15 cellular contexts compared by ENCODE assay signal in genomic region chr1:24905979-24906720, GRCh38. TPM values are rescaled to one million over a fixed set of nuclear protein-coding genes. Genes with fewer than 3 reads are reported as not detected.
DNase-seq lines count a peak whose midpoint lies in the region; FAIRE-seq and TF ChIP-seq lines count a peak whose summit lies in the region.
"Had no signal": no experiment of that assay in that cellular context is flagged by ENCODE, and none has a peak within 500 bp of the region (broad histone marks: within the 10 kb centered on the region; RNA-seq: fewer than 3 reads in every experiment).

No MANE protein-coding gene starts in this region.

- H2BK15ac ChIP-seq in neuronal stem cell (ENCODE audit: low read length): peak overlapping the region; percentile 95

- H3K36me3 ChIP-seq in neuronal stem cell (replicated peaks in 1 of 2; ENCODE audit: control insufficient read depth in 2 of 2, insufficient read depth in 2 of 2, low read length in 2 of 2): no peaks in the 10 kb centered on the region
- H3K36me3 ChIP-seq in small intestine (ENCODE audit: control insufficient read depth in 2 of 2, insufficient read depth in 2 of 2, low read length in 2 of 2): no peaks in the 10 kb centered on the region
- H3K36me3 ChIP-seq: pancreas had no signal

- H2BK12ac ChIP-seq in neuronal stem cell (ENCODE audit: low read length): no peak overlapping the region

- H3K4me2 ChIP-seq in neuronal stem cell (ENCODE audit: insufficient read depth, low read length, poor library complexity, severe bottlenecking): no peak overlapping the region
- H3K4me2 ChIP-seq: smooth muscle cell had no signal

- no peak overlapping the region for H3K14ac ChIP-seq in neuronal stem cell (ENCODE audit: low read length)

- FAIRE-seq in small intestine (lab: Jason Lieb, UNC): no peak
- FAIRE-seq: keratinocyte, pancreas had no signal

- peak overlapping the region; percentile 89 for H3K23ac ChIP-seq in neuronal stem cell (ENCODE audit: low read depth, low read length, poor library complexity)

- H3K4me1 ChIP-seq in neuronal stem cell (ENCODE audit: control insufficient read depth in 2 of 2, insufficient read depth in 1 of 2, low read depth in 1 of 2, low read length in 2 of 2) (peaks cover 0 to 3% of the 10 kb centered on the region in 2 donors), small intestine (ENCODE audit: control insufficient read depth in 2 of 2, insufficient read depth in 1 of 2, low read depth in 1 of 2, low read length in 1 of 2) (no peaks in the 10 kb centered on the region)
- H3K4me1 ChIP-seq: body of pancreas, pancreas had no signal

- no peak for TF ChIP-seq CTCF in GM12865 (IDR thresholded peaks at IDR 0.05; ENCODE audit: insufficient read depth, low read depth, low read length, missing control alignments)

- peaks cover 3% of the 10 kb centered on the region for H3K79me1 ChIP-seq in neuronal stem cell (ENCODE audit: low read depth, low read length)

- H2BK5ac ChIP-seq in neuronal stem cell (ENCODE audit: low read length): peak overlapping the region; percentile 91

- no peak overlapping the region for H4K8ac ChIP-seq in neuronal stem cell (ENCODE audit: low read depth, low read length)

- peak overlapping the region; percentile 83 for H3K18ac ChIP-seq in neuronal stem cell (ENCODE audit: low read length)

- H3K27ac ChIP-seq in neuronal stem cell (replicated peaks; ENCODE audit: low read length) (no peak overlapping the region), small intestine (ENCODE audit: low read depth in 1 of 2, low read length in 1 of 2) (no peak overlapping the region)
- H3K27ac ChIP-seq: body of pancreas, heart left ventricle, pancreas had no signal

- DNase-seq in AG20443 (ENCODE audit: low spot score) (peak; percentile 1), GM12865 (ENCODE audit: low read depth) (peak; percentile 6), neuronal stem cell (ENCODE audit: low spot score) (no peak), inferior parietal cortex (ENCODE audit: extremely low spot score) (no peak), NCI-H524 treated with DMSO at 0.1 percent for 48 hours (lab: John Stamatoyannopoulos, UW) (no peak), small intestine (no peak)
- peak; percentile 7 for DNase-seq in activated naive CD4-positive, alpha-beta T cell treated with anti-CD3 and anti-CD28 coated beads, Interleukin-2, amount 50 U/mL, for 16 hours
- DNase-seq: body of pancreas, KG1, NCI-H1092 treated with DMSO at 0.1 percent for 48 hours, NCI-H2171 had no signal

- peak overlapping the region; percentile 84 for H2BK120ac ChIP-seq in neuronal stem cell (ENCODE audit: low read depth, low read length)

- WGBS in neuronal stem cell (ENCODE audit: extremely low coverage in 2 of 2, insufficient read length in 2 of 2, insufficient replicate concordance in 1 of 2), 2 donors: no CpG with 5 or more reads among the region's 17 CpGs
- WGBS in small intestine, 3 donors: 85 to 90% (median 87%) methylated on average over 17 of the region's 17 CpGs

- H3K4ac ChIP-seq in neuronal stem cell (ENCODE audit: low read length): no peak overlapping the region

- H3K4me3 ChIP-seq in GM12865 (ENCODE audit: low read depth, low read length) (no peak overlapping the region), neuronal stem cell (ENCODE audit: low read length in 2 of 2) (no peak overlapping the region), small intestine (ENCODE audit: low read depth in 1 of 2, low read length in 2 of 2) (no peak overlapping the region)
- H3K4me3 ChIP-seq: body of pancreas, heart left ventricle, pancreas, smooth muscle cell had no signal

- H3K27me3 ChIP-seq in neuronal stem cell (ENCODE audit: control insufficient read depth in 3 of 3, insufficient read depth in 3 of 3, low read depth in 1 of 3, low read length in 3 of 3): peaks cover 0 to 27% (median 0%) of the 10 kb centered on the region in 3 experiments
- no peaks in the 10 kb centered on the region for H3K27me3 ChIP-seq in small intestine (ENCODE audit: control insufficient read depth in 2 of 2, insufficient read depth in 2 of 2, low read length in 2 of 2)
- H3K27me3 ChIP-seq: pancreas had no signal

- H3K9me3 ChIP-seq in neuronal stem cell (replicated peaks in 1 of 2; ENCODE audit: control insufficient read depth in 2 of 2, insufficient read depth in 1 of 2, low read depth in 1 of 2, low read length in 2 of 2) (no peaks in the 10 kb centered on the region), small intestine (ENCODE audit: control insufficient read depth, low read depth) (no peaks in the 10 kb centered on the region)
- H3K9me3 ChIP-seq: body of pancreas, heart left ventricle, pancreas had no signal

- peak overlapping the region; percentile 38 for H4K91ac ChIP-seq in neuronal stem cell (ENCODE audit: low read depth, low read length, poor library complexity)

- H2AK5ac ChIP-seq in neuronal stem cell (ENCODE audit: low read depth, low read length): peak overlapping the region; percentile 97

- no peak overlapping the region for H2AFZ ChIP-seq in neuronal stem cell (ENCODE audit: low read length)

- no peak overlapping the region for H3K9ac ChIP-seq in neuronal stem cell (ENCODE audit: low read depth, low read length, poor library complexity)

RNA-seq across cellular contexts. Expression of gene RUNX3, which starts 23.9 kb away (rescaled TPM):
- polyA plus RNA-seq in neuronal stem cell (2013, experiment 1 of 2): 0.15 TPM
- polyA plus RNA-seq in neuronal stem cell (2013, experiment 2 of 2): 0.25 TPM
- 1 to 10 TPM; 1.1 to 5.4 (median 2.2) TPM for polyA plus RNA-seq in small intestine
- polyA plus RNA-seq: keratinocyte had no signal

Comparison
In these comparisons a context has a peak if more than half of its experiments do, and no peak if none do; other contexts are left out.
1. DNase-seq: peak in AG20443 (single experiment), GM12865 (single experiment) and activated naive CD4-positive, alpha-beta T cell treated with anti-CD3 and anti-CD28 coated beads, Interleukin-2, amount 50 U/mL, for 16 hours (single experiment); none in neuronal stem cell (single experiment), inferior parietal cortex (single experiment), NCI-H524 treated with DMSO at 0.1 percent for 48 hours (single experiment) and small intestine (single experiment).